In the genomic region with DNA sequence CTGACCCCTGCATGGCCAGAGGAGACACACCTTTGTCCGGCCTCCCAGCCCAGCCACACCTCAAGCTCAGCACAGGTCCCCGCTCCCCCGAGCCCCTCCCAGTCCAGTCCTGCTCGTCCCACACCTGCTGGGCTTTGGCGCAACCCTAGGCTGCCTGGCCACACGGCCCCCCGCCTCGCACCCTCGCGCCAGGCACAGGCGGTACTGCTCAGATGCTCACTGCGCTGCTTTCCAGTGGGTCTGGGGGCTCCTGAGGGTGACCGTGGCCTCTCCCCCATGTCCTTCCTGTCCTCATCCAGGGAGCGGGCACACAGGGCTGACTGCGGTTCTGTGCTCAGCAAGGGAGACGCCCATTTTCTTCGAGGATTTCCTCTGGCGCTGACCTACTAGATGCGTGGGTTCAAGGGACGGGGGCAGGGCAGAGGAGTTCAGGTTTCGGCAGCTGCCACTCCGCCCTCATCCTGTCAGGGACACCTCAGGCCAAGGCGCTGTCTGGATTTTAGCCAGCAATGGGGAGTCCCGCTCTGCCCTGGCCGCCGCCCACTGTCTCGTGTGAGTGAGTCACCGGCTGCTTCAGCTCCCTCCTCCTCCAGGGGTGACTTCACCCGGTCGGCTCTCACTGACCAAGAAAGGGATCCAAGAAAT, we compare ENCODE assay signal across 1 cellular context.
A peak's percentile ranks its signal among the peaks of the same experiment; 100 is the strongest.
TF ChIP-seq lines count a peak whose summit lies in the region.

No MANE protein-coding gene starts in this region.

TF ChIP-seq in K562, 482 proteins besides CTCF, POLR2A, EP300 and RAD21 (continued from another document and continues in another):
- TF ChIP-seq ZNF785 (CRISPR knock-in tag; IDR thresholded peaks at IDR 0.05) (no peak), ZMIZ1 (IDR thresholded peaks at IDR 0.05; ENCODE audit: low read depth in 2 of 2, low read length in 2 of 2) (no peak), TEAD1 (CRISPR knock-in tag; IDR thresholded peaks at IDR 0.05) (no peak), WHSC1 (IDR thresholded peaks at IDR 0.05; ENCODE audit: low read length) (no peak), MCM2 (IDR thresholded peaks at IDR 0.05; ENCODE audit: low read depth) (no peak), HMG20A (CRISPR knock-in tag; conservative IDR thresholded peaks at IDR 0.05) (no peak), ETV1 (tag; conservative IDR thresholded peaks at IDR 0.05; ENCODE audit: low read depth) (peak; percentile 49), SNIP1 (IDR thresholded peaks at IDR 0.05; ENCODE audit: low read depth) (no peak), MBD2 (IDR thresholded peaks at IDR 0.05; ENCODE audit: borderline replicate concordance, low read depth) (peak; percentile 38; the same call in 1 of the 2 replicates), ZNF263 (CRISPR knock-in tag; IDR thresholded peaks at IDR 0.05; ENCODE audit: borderline replicate concordance) (peak; percentile 51; the same call in 1 of the 2 replicates), CBFB (CRISPR knock-in tag; IDR thresholded peaks at IDR 0.05) (no peak), FOXK1 (CRISPR knock-in tag; IDR thresholded peaks at IDR 0.05; ENCODE audit: borderline replicate concordance) (no peak), CBX3 (IDR thresholded peaks at IDR 0.05; ENCODE audit: borderline replicate concordance in 1 of 2, low read length in 2 of 2) (no peak), SREBF2 (CRISPR knock-in tag; IDR thresholded peaks at IDR 0.05) (no peak), ARID3B (CRISPR knock-in tag; IDR thresholded peaks at IDR 0.05; ENCODE audit: borderline replicate concordance) (no peak), MYBL2 (IDR thresholded peaks at IDR 0.05; ENCODE audit: low read depth) (no peak), MYBL2 (CRISPR knock-in tag; IDR thresholded peaks at IDR 0.05; ENCODE audit: borderline replicate concordance) (no peak), ZNF124 (CRISPR knock-in tag; IDR thresholded peaks at IDR 0.05) (no peak), HDAC2 (IDR thresholded peaks at IDR 0.05) (no peak), RBM14 (IDR thresholded peaks at IDR 0.05; ENCODE audit: borderline replicate concordance, insufficient read depth, low read depth, low read length) (no peak), MAFG (tag; conservative IDR thresholded peaks at IDR 0.05) (no peak), RBM39 (optimal IDR thresholded peaks at IDR 0.05; ENCODE audit: low read depth, low read length) (no peak), STAT5B (CRISPR knock-in tag; IDR thresholded peaks at IDR 0.05) (no peak), CC2D1A (IDR thresholded peaks at IDR 0.05) (no peak), SIN3A (IDR thresholded peaks at IDR 0.05; ENCODE audit: borderline replicate concordance in 2 of 2, control insufficient read depth in 1 of 2, low read depth in 2 of 2, low read length in 2 of 2) (no peak), CAMTA2 (CRISPR knock-in tag; conservative IDR thresholded peaks at IDR 0.05) (no peak), PRMT5 (CRISPR knock-in tag; IDR thresholded peaks at IDR 0.05) (no peak), ZKSCAN1 (IDR thresholded peaks at IDR 0.05; ENCODE audit: low read depth, low read length) (peak; percentile 94), SIX5 (IDR thresholded peaks at IDR 0.05; ENCODE audit: borderline replicate concordance in 1 of 2, insufficient read depth in 1 of 2, low read depth in 1 of 2, low read length in 2 of 2) (no peak), PTBP1 (IDR thresholded peaks at IDR 0.05; ENCODE audit: low read depth, low read length) (no peak), SIN3B (IDR thresholded peaks at IDR 0.05; ENCODE audit: low read depth) (no peak), ZHX1 (conservative IDR thresholded peaks at IDR 0.05; ENCODE audit: low read length) (no peak), SP1 (CRISPR knock-in tag; IDR thresholded peaks at IDR 0.05) (peak; percentile 67), ZKSCAN3 (CRISPR knock-in tag; IDR thresholded peaks at IDR 0.05) (no peak), BDP1 (IDR thresholded peaks at IDR 0.05; ENCODE audit: insufficient read depth, insufficient read length) (no peak), NFYB (IDR thresholded peaks at IDR 0.05; ENCODE audit: extremely low read depth, insufficient read length) (no peak), FIP1L1 (IDR thresholded peaks at IDR 0.05; ENCODE audit: low read depth, low read length, poor library complexity, severe bottlenecking) (no peak), MAFF (IDR thresholded peaks at IDR 0.05; ENCODE audit: low read length) (no peak), NELFE (IDR thresholded peaks at IDR 0.05; ENCODE audit: insufficient read depth, insufficient read length) (no peak)
- TF ChIP-seq, protein P1, sequence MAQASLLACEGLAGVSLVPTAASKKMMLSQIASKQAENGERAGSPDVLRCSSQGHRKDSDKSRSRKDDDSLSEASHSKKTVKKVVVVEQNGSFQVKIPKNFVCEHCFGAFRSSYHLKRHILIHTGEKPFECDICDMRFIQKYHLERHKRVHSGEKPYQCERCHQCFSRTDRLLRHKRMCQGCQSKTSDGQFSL (CRISPR knock-in tag; IDR thresholded peaks at IDR 0.05), result no peak
- TF ChIP-seq, protein P1 (tag; IDR thresholded peaks at IDR 0.05), result no peak
- TF ChIP-seq, protein P2, sequence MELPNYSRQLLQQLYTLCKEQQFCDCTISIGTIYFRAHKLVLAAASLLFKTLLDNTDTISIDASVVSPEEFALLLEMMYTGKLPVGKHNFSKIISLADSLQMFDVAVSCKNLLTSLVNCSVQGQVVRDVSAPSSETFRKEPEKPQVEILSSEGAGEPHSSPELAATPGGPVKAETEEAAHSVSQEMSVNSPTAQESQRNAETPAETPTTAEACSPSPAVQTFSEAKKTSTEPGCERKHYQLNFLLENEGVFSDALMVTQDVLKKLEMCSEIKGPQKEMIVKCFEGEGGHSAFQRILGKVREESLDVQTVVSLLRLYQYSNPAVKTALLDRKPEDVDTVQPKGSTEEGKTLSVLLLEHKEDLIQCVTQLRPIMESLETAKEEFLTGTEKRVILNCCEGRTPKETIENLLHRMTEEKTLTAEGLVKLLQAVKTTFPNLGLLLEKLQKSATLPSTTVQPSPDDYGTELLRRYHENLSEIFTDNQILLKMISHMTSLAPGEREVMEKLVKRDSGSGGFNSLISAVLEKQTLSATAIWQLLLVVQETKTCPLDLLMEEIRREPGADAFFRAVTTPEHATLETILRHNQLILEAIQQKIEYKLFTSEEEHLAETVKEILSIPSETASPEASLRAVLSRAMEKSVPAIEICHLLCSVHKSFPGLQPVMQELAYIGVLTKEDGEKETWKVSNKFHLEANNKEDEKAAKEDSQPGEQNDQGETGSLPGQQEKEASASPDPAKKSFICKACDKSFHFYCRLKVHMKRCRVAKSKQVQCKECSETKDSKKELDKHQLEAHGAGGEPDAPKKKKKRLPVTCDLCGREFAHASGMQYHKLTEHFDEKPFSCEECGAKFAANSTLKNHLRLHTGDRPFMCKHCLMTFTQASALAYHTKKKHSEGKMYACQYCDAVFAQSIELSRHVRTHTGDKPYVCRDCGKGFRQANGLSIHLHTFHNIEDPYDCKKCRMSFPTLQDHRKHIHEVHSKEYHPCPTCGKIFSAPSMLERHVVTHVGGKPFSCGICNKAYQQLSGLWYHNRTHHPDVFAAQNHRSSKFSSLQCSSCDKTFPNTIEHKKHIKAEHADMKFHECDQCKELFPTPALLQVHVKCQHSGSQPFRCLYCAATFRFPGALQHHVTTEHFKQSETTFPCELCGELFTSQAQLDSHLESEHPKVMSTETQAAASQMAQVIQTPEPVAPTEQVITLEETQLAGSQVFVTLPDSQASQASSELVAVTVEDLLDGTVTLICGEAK (IDR thresholded peaks at IDR 0.05), result peak; percentile 32; the same call in 1 of the 2 replicates
- TF ChIP-seq, protein P2 (CRISPR knock-in tag; IDR thresholded peaks at IDR 0.05), result no peak
- TF ChIP-seq, protein P3, sequence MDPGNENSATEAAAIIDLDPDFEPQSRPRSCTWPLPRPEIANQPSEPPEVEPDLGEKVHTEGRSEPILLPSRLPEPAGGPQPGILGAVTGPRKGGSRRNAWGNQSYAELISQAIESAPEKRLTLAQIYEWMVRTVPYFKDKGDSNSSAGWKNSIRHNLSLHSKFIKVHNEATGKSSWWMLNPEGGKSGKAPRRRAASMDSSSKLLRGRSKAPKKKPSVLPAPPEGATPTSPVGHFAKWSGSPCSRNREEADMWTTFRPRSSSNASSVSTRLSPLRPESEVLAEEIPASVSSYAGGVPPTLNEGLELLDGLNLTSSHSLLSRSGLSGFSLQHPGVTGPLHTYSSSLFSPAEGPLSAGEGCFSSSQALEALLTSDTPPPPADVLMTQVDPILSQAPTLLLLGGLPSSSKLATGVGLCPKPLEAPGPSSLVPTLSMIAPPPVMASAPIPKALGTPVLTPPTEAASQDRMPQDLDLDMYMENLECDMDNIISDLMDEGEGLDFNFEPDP (CRISPR knock-in tag; IDR thresholded peaks at IDR 0.05), result no peak
